9 cellular contexts compared by ENCODE assay signal in the genomic region with DNA sequence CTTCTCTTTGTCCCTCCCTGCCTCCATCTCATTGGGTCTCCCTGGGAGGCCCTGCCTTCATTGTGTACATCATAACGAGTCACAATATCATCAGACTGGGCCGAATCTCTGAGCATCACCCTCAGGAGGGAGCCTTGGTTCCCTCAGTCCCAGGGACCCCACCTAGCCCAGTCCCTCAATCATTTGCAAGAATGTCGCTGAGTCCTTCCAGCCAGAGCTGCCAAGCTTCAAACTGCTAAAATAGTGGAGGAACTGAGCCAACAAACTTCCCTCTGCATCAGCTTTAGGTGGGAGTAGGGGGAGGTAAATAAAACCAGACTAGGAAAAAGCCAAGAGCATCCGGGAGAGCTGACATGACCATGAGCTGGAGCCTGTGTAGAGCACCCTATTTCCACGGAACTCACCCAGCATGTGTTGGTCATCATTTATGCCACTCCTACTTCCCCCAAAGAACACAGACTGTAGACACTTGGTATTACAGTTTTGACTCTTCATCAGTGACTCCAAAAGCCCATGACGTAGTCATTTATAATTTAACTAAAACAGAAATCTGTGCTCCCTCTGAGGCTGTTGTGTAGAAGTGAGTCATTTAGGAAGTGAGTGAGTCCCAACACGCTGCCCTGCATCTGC. TPM values are rescaled to one million over a fixed set of nuclear protein-coding genes. Genes with fewer than 3 reads are reported as not detected.
A peak's percentile ranks its signal among the peaks of the same experiment; 100 is the strongest.
DNase-seq lines count a peak whose midpoint lies in the region; ATAC-seq and TF ChIP-seq lines count a peak whose summit lies in the region.
"Had no signal": no experiment of that assay in that cellular context is flagged by ENCODE, and none has a peak within 500 bp of the region (broad histone marks: within the 10 kb centered on the region; RNA-seq: fewer than 3 reads in every experiment).

No MANE protein-coding gene starts in this region.

- DNase-seq in activated CD8-positive, alpha-beta T cell treated with anti-CD3 and anti-CD28 coated beads for 36 hours: peak; percentile 59
- no peak for DNase-seq in activated CD8-positive, alpha-beta T cell treated with anti-CD3 and anti-CD28 coated beads, Interleukin-2, amount 10 ng/mL, durations not matched to agents 7 days and 5 days
- peak; percentile 62 to 72 for DNase-seq in activated T-cell treated with anti-CD3 and anti-CD28 coated beads, Interleukin-2, amount 50 U/mL, for 72 hours
- peak in 2 of 3 experiments; percentile 22 to 46 for DNase-seq in stimulated activated CD4-positive, alpha-beta T cell treated with anti-CD3 and anti-CD28 coated beads, TNF-alpha, amount 100 ng/mL, for 24 hours (ENCODE audit: low read depth in 3 of 3)
- DNase-seq in NCI-H526 treated with DMSO at 0.1 percent for 48 hours (lab: John Stamatoyannopoulos, UW): no peak
- no peak for DNase-seq in left ventricle myocardium inferior
- no peak for DNase-seq in DMS79 treated with DMSO at 0.1 percent for 48 hours (lab: John Stamatoyannopoulos, UW)
- DNase-seq: NCI-H187 had no signal

- intact Hi-C loops in activated CD8-positive, alpha-beta T cell treated with anti-CD3 and anti-CD28 coated beads for 36 hours (cut with micrococcal nuclease): no loop called here
- intact Hi-C loops in left ventricle myocardium inferior (cut with micrococcal nuclease): no loop called here

- H3K27me3 Mint-ChIP-seq in activated CD8-positive, alpha-beta T cell treated with anti-CD3 and anti-CD28 coated beads for 36 hours: peaks cover 21% of the 10 kb centered on the region
- peaks cover 39% of the 10 kb centered on the region for H3K27me3 Mint-ChIP-seq in activated CD8-positive, alpha-beta T cell treated with anti-CD3 and anti-CD28 coated beads, Interleukin-2, amount 10 ng/mL, durations not matched to agents 7 days and 5 days (ENCODE audit: low read depth)
- H3K27me3 Mint-ChIP-seq in activated T-cell treated with anti-CD3 and anti-CD28 coated beads, Interleukin-2, amount 50 U/mL, for 72 hours (ENCODE audit: low read depth): peaks cover 35% of the 10 kb centered on the region

- no peak for TF ChIP-seq CTCF in activated CD8-positive, alpha-beta T cell treated with anti-CD3 and anti-CD28 coated beads for 36 hours (IDR thresholded peaks at IDR 0.05)
- TF ChIP-seq CTCF in left ventricle myocardium inferior (IDR thresholded peaks at IDR 0.05; ENCODE audit: borderline replicate concordance): no peak

- H3K27me3 ChIP-seq in left ventricle myocardium inferior (ENCODE audit: low read depth): no peaks in the 10 kb centered on the region

- H3K36me3 ChIP-seq in left ventricle myocardium inferior: no peaks in the 10 kb centered on the region

- peaks cover 15% of the 10 kb centered on the region for H3K4me1 ChIP-seq in left ventricle myocardium inferior

- H3K4me3 Mint-ChIP-seq in activated CD8-positive, alpha-beta T cell treated with anti-CD3 and anti-CD28 coated beads for 36 hours: no peak overlapping the region
- H3K4me3 Mint-ChIP-seq in activated CD8-positive, alpha-beta T cell treated with anti-CD3 and anti-CD28 coated beads, Interleukin-2, amount 10 ng/mL, durations not matched to agents 7 days and 5 days: no peak overlapping the region
- peak overlapping the region; percentile 51 to 79 for H3K4me3 Mint-ChIP-seq in activated T-cell treated with anti-CD3 and anti-CD28 coated beads, Interleukin-2, amount 50 U/mL, for 72 hours

- POLR2A ChIA-PET in activated CD8-positive, alpha-beta T cell treated with anti-CD3 and anti-CD28 coated beads for 36 hours (lab: Charles Lee): interaction anchor here (0.8 to 1.8 kb wide), 3 partner anchors 11 to 73 kb away, joined by 3 to 5 read pairs (median 3); no protein-coding TSS in a partner anchor
- POLR2A ChIA-PET in activated CD8-positive, alpha-beta T cell treated with anti-CD3 and anti-CD28 coated beads, Interleukin-2, amount 10 ng/mL, durations not matched to agents 7 days and 5 days (lab: Charles Lee): no interaction called here

- H3K4me3 ChIP-seq in left ventricle myocardium inferior: no peak overlapping the region

- peaks cover 7% of the 10 kb centered on the region for H3K9me3 ChIP-seq in left ventricle myocardium inferior (replicated peaks)

- CTCF ChIA-PET in activated CD8-positive, alpha-beta T cell treated with anti-CD3 and anti-CD28 coated beads for 36 hours (lab: Charles Lee): interaction anchor here (1.0 to 2.2 kb wide), 8 partner anchors 13 to 242 kb away, joined by 3 to 10 read pairs (median 4); no protein-coding TSS in a partner anchor
- CTCF ChIA-PET in activated CD8-positive, alpha-beta T cell treated with anti-CD3 and anti-CD28 coated beads, Interleukin-2, amount 10 ng/mL, durations not matched to agents 7 days and 5 days (lab: Charles Lee): interaction anchor here (0.8 to 1.9 kb wide), 3 partner anchors 15 to 107 kb away, joined by 3 to 4 read pairs (median 3); no protein-coding TSS in a partner anchor

- peaks cover 16% of the 10 kb centered on the region for H3K36me3 Mint-ChIP-seq in activated CD8-positive, alpha-beta T cell treated with anti-CD3 and anti-CD28 coated beads for 36 hours (ENCODE audit: low read depth)
- no peaks in the 10 kb centered on the region for H3K36me3 Mint-ChIP-seq in activated CD8-positive, alpha-beta T cell treated with anti-CD3 and anti-CD28 coated beads, Interleukin-2, amount 10 ng/mL, durations not matched to agents 7 days and 5 days (ENCODE audit: low read depth)
- H3K36me3 Mint-ChIP-seq in activated T-cell treated with anti-CD3 and anti-CD28 coated beads, Interleukin-2, amount 50 U/mL, for 72 hours (ENCODE audit: insufficient read depth in 2 of 2): peaks cover 12 to 21% of the 10 kb centered on the region in 2 donors

- peak overlapping the region; percentile 89 for H3K27ac Mint-ChIP-seq in activated CD8-positive, alpha-beta T cell treated with anti-CD3 and anti-CD28 coated beads for 36 hours
- H3K27ac Mint-ChIP-seq in activated CD8-positive, alpha-beta T cell treated with anti-CD3 and anti-CD28 coated beads, Interleukin-2, amount 10 ng/mL, durations not matched to agents 7 days and 5 days: no peak overlapping the region
- H3K27ac Mint-ChIP-seq in activated T-cell treated with anti-CD3 and anti-CD28 coated beads, Interleukin-2, amount 50 U/mL, for 72 hours: peak overlapping the region; percentile 87

- peaks cover 17% of the 10 kb centered on the region for H3K9me3 Mint-ChIP-seq in activated CD8-positive, alpha-beta T cell treated with anti-CD3 and anti-CD28 coated beads for 36 hours
- H3K9me3 Mint-ChIP-seq in activated CD8-positive, alpha-beta T cell treated with anti-CD3 and anti-CD28 coated beads, Interleukin-2, amount 10 ng/mL, durations not matched to agents 7 days and 5 days (ENCODE audit: insufficient read depth): peaks cover 3% of the 10 kb centered on the region
- H3K9me3 Mint-ChIP-seq in activated T-cell treated with anti-CD3 and anti-CD28 coated beads, Interleukin-2, amount 50 U/mL, for 72 hours: peaks cover 7 to 8% of the 10 kb centered on the region in 2 donors

- peaks cover 56% of the 10 kb centered on the region for H3K4me1 Mint-ChIP-seq in activated CD8-positive, alpha-beta T cell treated with anti-CD3 and anti-CD28 coated beads for 36 hours (ENCODE audit: low read depth)
- peaks cover 13% of the 10 kb centered on the region for H3K4me1 Mint-ChIP-seq in activated CD8-positive, alpha-beta T cell treated with anti-CD3 and anti-CD28 coated beads, Interleukin-2, amount 10 ng/mL, durations not matched to agents 7 days and 5 days (ENCODE audit: low read depth)
- peaks cover 70% of the 10 kb centered on the region for H3K4me1 Mint-ChIP-seq in activated T-cell treated with anti-CD3 and anti-CD28 coated beads, Interleukin-2, amount 50 U/mL, for 72 hours (ENCODE audit: low read depth)

- peak; percentile 78 for ATAC-seq in activated CD8-positive, alpha-beta T cell treated with anti-CD3 and anti-CD28 coated beads for 36 hours
- ATAC-seq in activated CD8-positive, alpha-beta T cell treated with anti-CD3 and anti-CD28 coated beads, Interleukin-2, amount 10 ng/mL, durations not matched to agents 7 days and 5 days: no peak
- ATAC-seq in HG02973 (IDR thresholded peaks at IDR 0.05; ENCODE audit: unreplicated experiment): peak; percentile 59
- peak; percentile 80 to 84 for ATAC-seq in activated T-cell treated with anti-CD3 and anti-CD28 coated beads, Interleukin-2, amount 50 U/mL, for 72 hours (replicated peaks in 1 of 2)

- no peak overlapping the region for H3K27ac ChIP-seq in left ventricle myocardium inferior (replicated peaks)

RNA-seq across cellular contexts. Expression of a gene that starts 28.8 kb away (rescaled TPM):
- total RNA-seq in activated CD8-positive, alpha-beta T cell treated with anti-CD3 and anti-CD28 coated beads for 36 hours: not detected
- not detected for total RNA-seq in activated CD8-positive, alpha-beta T cell treated with anti-CD3 and anti-CD28 coated beads, Interleukin-2, amount 10 ng/mL, durations not matched to agents 7 days and 5 days
- total RNA-seq in activated T-cell treated with anti-CD3 and anti-CD28 coated beads, Interleukin-2, amount 50 U/mL, for 72 hours: 1 to 10 TPM in 1 of 2 donors, under 1 TPM in 1; 0.22 to 2.8 TPM
- total RNA-seq in left ventricle myocardium inferior: not detected

Comparison
In these comparisons a context has a peak if more than half of its experiments do, and no peak if none do; other contexts are left out.
1. DNase-seq: peak in activated CD8-positive, alpha-beta T cell treated with anti-CD3 and anti-CD28 coated beads for 36 hours (single experiment), activated T-cell treated with anti-CD3 and anti-CD28 coated beads, Interleukin-2, amount 50 U/mL, for 72 hours (2 of 2) and stimulated activated CD4-positive, alpha-beta T cell treated with anti-CD3 and anti-CD28 coated beads, TNF-alpha, amount 100 ng/mL, for 24 hours (2 of 3); none in activated CD8-positive, alpha-beta T cell treated with anti-CD3 and anti-CD28 coated beads, Interleukin-2, amount 10 ng/mL, durations not matched to agents 7 days and 5 days (single experiment), NCI-H526 treated with DMSO at 0.1 percent for 48 hours (single experiment), left ventricle myocardium inferior (single experiment) and DMS79 treated with DMSO at 0.1 percent for 48 hours (single experiment).
2. H3K4me3 Mint-ChIP-seq: peak in activated T-cell treated with anti-CD3 and anti-CD28 coated beads, Interleukin-2, amount 50 U/mL, for 72 hours (2 of 2); none in activated CD8-positive, alpha-beta T cell treated with anti-CD3 and anti-CD28 coated beads for 36 hours (single experiment) and activated CD8-positive, alpha-beta T cell treated with anti-CD3 and anti-CD28 coated beads, Interleukin-2, amount 10 ng/mL, durations not matched to agents 7 days and 5 days (single experiment).